Comparison of ENCODE assay signal across 14 cellular contexts in the genomic region with DNA sequence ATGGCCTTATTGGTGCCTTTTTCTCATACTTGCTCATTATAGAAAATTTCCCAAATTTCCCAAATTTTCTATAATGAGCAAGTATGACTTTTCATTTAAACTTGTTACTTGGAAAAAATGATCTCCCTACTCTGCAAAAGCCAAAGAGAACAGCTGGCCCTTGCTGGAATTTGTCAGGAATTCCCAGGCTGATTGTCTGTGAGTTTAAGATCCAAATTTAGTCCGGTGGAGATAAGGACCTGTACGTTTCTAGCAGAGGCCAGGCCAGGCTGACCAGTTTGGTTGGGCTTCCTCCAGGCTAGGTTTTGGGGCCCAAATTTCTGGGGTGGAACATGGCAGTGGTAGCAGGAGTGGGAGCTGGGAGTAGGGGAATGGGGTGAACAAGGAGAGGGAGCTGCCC. TPM values are rescaled to one million over a fixed set of nuclear protein-coding genes. Genes with fewer than 3 reads are reported as not detected.
DNase-seq lines count a peak whose midpoint lies in the region; ATAC-seq, FAIRE-seq and TF ChIP-seq lines count a peak whose summit lies in the region.
"Had no signal": no experiment of that assay in that cellular context is flagged by ENCODE, and none has a peak within 500 bp of the region (broad histone marks: within the 10 kb centered on the region; RNA-seq: fewer than 3 reads in every experiment).

No MANE protein-coding gene starts in this region.

- H2AFZ ChIP-seq in neuronal stem cell (ENCODE audit: low read length): peak overlapping the region; percentile 6

- WGBS in neuronal stem cell (ENCODE audit: extremely low coverage in 2 of 2, insufficient read length in 2 of 2, insufficient replicate concordance in 1 of 2), 2 donors: no CpG with 5 or more reads among the region's 2 CpGs
- WGBS in upper lobe of left lung, 2 donors: 41 to 53% methylated on average over 2 of the region's 2 CpGs
- WGBS in small intestine, 3 donors: 41 to 51% (median 47%) methylated on average over 2 of the region's 2 CpGs

- DNase-seq in adipocyte (ENCODE audit: low read depth): peak; percentile 50
- DNase-seq in glutamatergic neuron: no peak
- DNase-seq in neuronal stem cell (ENCODE audit: low spot score): no peak
- DNase-seq in upper lobe of left lung: no peak
- DNase-seq in endothelial cell (ENCODE audit: low spot score): no peak
- no peak for DNase-seq in ACHN
- DNase-seq in small intestine: no peak
- DNase-seq: CD8-positive, alpha-beta T cell; nucleus accumbens; stimulated activated CD4-positive, alpha-beta T cell treated with anti-CD3 and anti-CD28 coated beads, Interleukin-15, amount 100 ng/mL, for 24 hours; WERI-Rb-1 had no signal

- H3K27me3 ChIP-seq in adipocyte (replicated peaks; ENCODE audit: control insufficient read depth, insufficient read depth, low read length) (no peaks in the 10 kb centered on the region), neuronal stem cell (ENCODE audit: control insufficient read depth in 3 of 3, insufficient read depth in 3 of 3, low read depth in 1 of 3, low read length in 3 of 3) (peaks cover 0 to 2% (median 0%) of the 10 kb centered on the region in 3 experiments), upper lobe of left lung (no peaks in the 10 kb centered on the region), small intestine (ENCODE audit: control insufficient read depth in 2 of 2, insufficient read depth in 2 of 2, low read length in 2 of 2) (no peaks in the 10 kb centered on the region)
- H3K27me3 ChIP-seq: SJSA1 had no signal

- H3K36me3 ChIP-seq in adipocyte (ENCODE audit: control insufficient read depth, insufficient read depth, low read length, severe bottlenecking) (no peaks in the 10 kb centered on the region), neuronal stem cell (replicated peaks in 1 of 2; ENCODE audit: control insufficient read depth in 2 of 2, insufficient read depth in 2 of 2, low read length in 2 of 2) (peaks cover 2% of the 10 kb centered on the region in 2 donors), upper lobe of left lung (peaks cover 0 to 11% (median 0%) of the 10 kb centered on the region in 4 donors), small intestine (ENCODE audit: control insufficient read depth in 2 of 2, insufficient read depth in 2 of 2, low read length in 2 of 2) (no peaks in the 10 kb centered on the region)

- H3K4me1 Mint-ChIP-seq in glutamatergic neuron (ENCODE audit: low read depth, unreplicated experiment) (no peaks in the 10 kb centered on the region), endothelial cell (ENCODE audit: unreplicated experiment) (peaks cover 15% of the 10 kb centered on the region)

- H3K18ac ChIP-seq in neuronal stem cell (ENCODE audit: low read length): peak overlapping the region; percentile 33

- H3K4me3 ChIP-seq in adipocyte (ENCODE audit: low read length) (no peak overlapping the region), neuronal stem cell (ENCODE audit: low read length in 2 of 2) (no peak overlapping the region), upper lobe of left lung (no peak overlapping the region), small intestine (ENCODE audit: low read depth in 1 of 2, low read length in 2 of 2) (no peak overlapping the region)
- H3K4me3 ChIP-seq: lung, SJSA1 had no signal

- no peak overlapping the region for H4K91ac ChIP-seq in neuronal stem cell (ENCODE audit: low read depth, low read length, poor library complexity)

- H3K14ac ChIP-seq in neuronal stem cell (ENCODE audit: low read length): no peak overlapping the region

- H4K8ac ChIP-seq in neuronal stem cell (ENCODE audit: low read depth, low read length): no peak overlapping the region

- no peak overlapping the region for H2BK120ac ChIP-seq in neuronal stem cell (ENCODE audit: low read depth, low read length)

- H2BK12ac ChIP-seq in neuronal stem cell (ENCODE audit: low read length): no peak overlapping the region

- no peak overlapping the region for H2BK5ac ChIP-seq in neuronal stem cell (ENCODE audit: low read length)

- H3K36me3 Mint-ChIP-seq in glutamatergic neuron (ENCODE audit: unreplicated experiment) (no peaks in the 10 kb centered on the region), endothelial cell (ENCODE audit: low read depth, unreplicated experiment) (no peaks in the 10 kb centered on the region)

- H3K23ac ChIP-seq in neuronal stem cell (ENCODE audit: low read depth, low read length, poor library complexity): no peak overlapping the region

- in situ Hi-C loops in ACHN (cut with HindIII; ENCODE audit: low pct_ligation_motif_present, low pct_unique_long_range_greater_than_20kb, low sequenced_read_pairs): no loop called here

- no peaks in the 10 kb centered on the region for H3K79me1 ChIP-seq in neuronal stem cell (ENCODE audit: low read depth, low read length)

- H3K27ac ChIP-seq in neuronal stem cell (replicated peaks; ENCODE audit: low read length) (no peak overlapping the region), upper lobe of left lung (peak overlapping the region in 3 of 4 donors; percentile 58 to 67 (median 58)), small intestine (ENCODE audit: low read depth in 1 of 2, low read length in 1 of 2) (no peak overlapping the region)
- H3K27ac ChIP-seq: SJSA1, WERI-Rb-1 had no signal

- no peaks in the 10 kb centered on the region for H3K9me3 ChIP-seq in adipocyte (ENCODE audit: control insufficient read depth, low read length)
- no peaks in the 10 kb centered on the region for H3K9me3 ChIP-seq in neuronal stem cell (replicated peaks in 1 of 2; ENCODE audit: control insufficient read depth in 2 of 2, insufficient read depth in 1 of 2, low read depth in 1 of 2, low read length in 2 of 2)
- no peaks in the 10 kb centered on the region for H3K9me3 ChIP-seq in upper lobe of left lung
- no peaks in the 10 kb centered on the region for H3K9me3 ChIP-seq in small intestine (ENCODE audit: control insufficient read depth, low read depth)
- H3K9me3 ChIP-seq: SJSA1 had no signal

- no peak overlapping the region for H3K4ac ChIP-seq in neuronal stem cell (ENCODE audit: low read length)

- H3K27ac Mint-ChIP-seq in glutamatergic neuron (ENCODE audit: unreplicated experiment) (no peak overlapping the region), endothelial cell (ENCODE audit: unreplicated experiment) (no peak overlapping the region)
- H3K27ac Mint-ChIP-seq: CD8-positive, alpha-beta T cell had no signal

- TF ChIP-seq CTCF in glutamatergic neuron (IDR thresholded peaks at IDR 0.05; ENCODE audit: partially characterized antibody, unreplicated experiment) (peak; percentile 8), upper lobe of left lung (IDR thresholded peaks at IDR 0.05) (no peak), endothelial cell (IDR thresholded peaks at IDR 0.05; ENCODE audit: unreplicated experiment) (no peak)

- TF ChIP-seq POLR2A in upper lobe of left lung (IDR thresholded peaks at IDR 0.05): no peak

- no peak overlapping the region for H3K4me3 Mint-ChIP-seq in glutamatergic neuron (ENCODE audit: unreplicated experiment)
- H3K4me3 Mint-ChIP-seq in endothelial cell (ENCODE audit: unreplicated experiment): no peak overlapping the region
- H3K4me3 Mint-ChIP-seq: CD8-positive, alpha-beta T cell had no signal

- no peak for FAIRE-seq in small intestine (lab: Jason Lieb, UNC)
- FAIRE-seq: G401.6 had no signal

- H2BK15ac ChIP-seq in neuronal stem cell (ENCODE audit: low read length): no peak overlapping the region

- no peak overlapping the region for H3K9ac ChIP-seq in adipocyte (ENCODE audit: low read length)
- no peak overlapping the region for H3K9ac ChIP-seq in neuronal stem cell (ENCODE audit: low read depth, low read length, poor library complexity)

- H3K27me3 Mint-ChIP-seq in glutamatergic neuron (ENCODE audit: unreplicated experiment) (peaks cover 10% of the 10 kb centered on the region), endothelial cell (ENCODE audit: unreplicated experiment) (peaks cover 10% of the 10 kb centered on the region)

- no peak for TF ChIP-seq EP300 in upper lobe of left lung (IDR thresholded peaks at IDR 0.05)

- H3K9me3 Mint-ChIP-seq in glutamatergic neuron (ENCODE audit: unreplicated experiment) (peaks cover 2% of the 10 kb centered on the region), endothelial cell (ENCODE audit: unreplicated experiment) (no peaks in the 10 kb centered on the region)
- H3K9me3 Mint-ChIP-seq: CD8-positive, alpha-beta T cell had no signal

- H3K4me1 ChIP-seq in adipocyte (ENCODE audit: control insufficient read depth, insufficient read depth, low read length): peaks cover 9% of the 10 kb centered on the region
- H3K4me1 ChIP-seq in neuronal stem cell (ENCODE audit: control insufficient read depth in 2 of 2, insufficient read depth in 1 of 2, low read depth in 1 of 2, low read length in 2 of 2): peaks cover 6 to 11% of the 10 kb centered on the region in 2 donors
- peaks cover 26 to 39% (median 36%) of the 10 kb centered on the region in 4 donors for H3K4me1 ChIP-seq in upper lobe of left lung
- H3K4me1 ChIP-seq in small intestine (ENCODE audit: control insufficient read depth in 2 of 2, insufficient read depth in 1 of 2, low read depth in 1 of 2, low read length in 1 of 2): no peaks in the 10 kb centered on the region

- H3K4me2 ChIP-seq in neuronal stem cell (ENCODE audit: insufficient read depth, low read length, poor library complexity, severe bottlenecking): no peak overlapping the region

- no peak overlapping the region for H2AK5ac ChIP-seq in neuronal stem cell (ENCODE audit: low read depth, low read length)

- no peak for ATAC-seq in upper lobe of left lung (ENCODE audit: low FRiP score in 2 of 2)
- ATAC-seq: CD8-positive, alpha-beta T cell had no signal

RNA-seq across cellular contexts. Expression of a gene that starts 51.9 kb away (rescaled TPM):
- total RNA-seq in glutamatergic neuron (ENCODE audit: unreplicated experiment): 11.4 TPM
- 8.1 TPM for polyA plus RNA-seq in neuronal stem cell (2013, experiment 1 of 2)
- 8.2 TPM for polyA plus RNA-seq in neuronal stem cell (2013, experiment 2 of 2)
- total RNA-seq in upper lobe of left lung: 10 to 100 TPM in 4 of 6 donors, 1 to 10 TPM in 2; 6.3 to 29.4 (median 15.1) TPM
- 0.13 TPM for total RNA-seq in endothelial cell (ENCODE audit: unreplicated experiment)
- 10 to 100 TPM in 1 of 3 donors, 1 to 10 TPM in 2; 2.7 to 17.8 (median 4.1) TPM for polyA plus RNA-seq in small intestine

Comparison
In these comparisons a context has a peak if more than half of its experiments do, and no peak if none do; other contexts are left out.
1. H3K27ac ChIP-seq: peak in upper lobe of left lung (3 of 4); none in neuronal stem cell (single experiment) and small intestine (0 of 2).